Comparison of ENCODE assay signal across 8 cellular contexts in the genomic region with DNA sequence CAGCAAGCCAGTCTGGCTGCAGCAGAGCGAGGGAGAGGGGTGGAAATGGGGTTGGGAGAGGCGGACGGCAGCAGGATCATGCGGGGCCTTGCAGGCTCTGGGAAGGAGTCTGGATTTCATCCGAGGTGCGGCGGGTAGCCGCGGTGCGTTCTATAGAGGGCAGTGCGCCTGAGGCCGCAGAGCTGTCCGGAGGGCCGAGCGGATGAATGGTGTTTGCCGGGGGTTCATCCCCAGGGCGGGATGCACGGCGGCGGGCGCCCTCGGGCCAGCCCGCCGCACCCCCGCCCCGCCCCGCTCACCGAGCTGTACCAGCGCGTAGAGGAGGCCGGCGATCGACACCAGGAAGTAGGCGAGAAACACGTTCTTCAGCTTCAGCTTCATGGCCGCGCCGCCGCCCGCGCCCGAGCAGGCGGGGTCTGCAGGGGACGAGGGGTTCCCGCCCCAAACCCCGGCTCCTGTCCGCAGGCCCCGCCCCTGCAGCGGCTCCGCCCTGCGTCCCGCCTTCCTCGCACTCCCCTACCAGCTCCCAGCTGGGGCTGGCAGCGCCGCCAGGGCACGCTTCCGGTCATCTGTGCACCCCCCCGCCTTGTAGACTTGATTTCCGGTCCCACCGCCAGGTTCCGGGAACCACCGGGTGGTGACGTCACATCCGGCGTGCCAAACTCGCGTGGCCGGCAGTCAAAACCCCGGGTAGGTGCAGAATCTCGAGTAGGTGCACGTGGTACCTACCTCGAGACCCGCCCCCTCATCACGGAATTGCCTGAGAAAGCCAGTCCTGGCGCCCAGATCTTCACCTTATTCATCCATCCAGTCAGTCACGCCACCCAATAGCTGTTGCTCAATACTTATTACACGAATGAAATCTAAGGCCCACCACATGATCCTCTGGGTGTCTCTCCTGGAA. TPM values are rescaled to one million over a fixed set of nuclear protein-coding genes. Genes with fewer than 3 reads are reported as not detected.
DNase-seq lines count a peak whose midpoint lies in the region; ATAC-seq lines count a peak whose summit lies in the region.

A gene (minus strand): TSS at position 420 of the 904 bp plus-strand sequence. CDS start 39 bp downstream, at position 381.

- peaks cover 16% of the 10 kb centered on the region for H3K4me1 ChIP-seq in CD8-positive, alpha-beta memory T cell (ENCODE audit: insufficient read depth, low read length)

- no peaks in the 10 kb centered on the region for H3K9me3 ChIP-seq in CD8-positive, alpha-beta memory T cell (ENCODE audit: low read length)

- no peaks in the 10 kb centered on the region for H3K27me3 ChIP-seq in CD8-positive, alpha-beta memory T cell (ENCODE audit: insufficient read depth, low read length, poor library complexity, severe bottlenecking)

- H3K4me3 Mint-ChIP-seq in CD8-positive, alpha-beta memory T cell = peak within 1 kb of the TSS; percentile 90 to 96 (median 94)

- peaks cover 14% of the 10 kb centered on the region for H3K36me3 ChIP-seq in CD8-positive, alpha-beta memory T cell (ENCODE audit: insufficient read depth, low read length)

- H3K27ac ChIP-seq in CD8-positive, alpha-beta memory T cell (ENCODE audit: low read depth, low read length) = peak within 1 kb of the TSS; percentile 80

- H3K27ac Mint-ChIP-seq in CD8-positive, alpha-beta memory T cell = peak within 1 kb of the TSS; percentile 89 to 100 (median 97)

- POLR2A ChIA-PET in CD8-positive, alpha-beta memory T cell (lab: Charles Lee) = interaction anchor here (0.6 to 3.5 kb wide), 19 partner anchors 10 to 260 kb away, joined by 3 to 34 read pairs (median 5); a partner anchor contains a TSS

- peaks cover 15 to 28% (median 26%) of the 10 kb centered on the region in 3 donors for H3K4me1 Mint-ChIP-seq in CD8-positive, alpha-beta memory T cell

- peak; percentile 92 for ATAC-seq in GM19468 (IDR thresholded peaks at IDR 0.05; ENCODE audit: extremely low read depth, unreplicated experiment)

- no peaks in the 10 kb centered on the region for H3K9me3 Mint-ChIP-seq in CD8-positive, alpha-beta memory T cell

- H3K27me3 Mint-ChIP-seq in CD8-positive, alpha-beta memory T cell = peaks cover 0 to 1% of the 10 kb centered on the region in 2 donors

- CTCF ChIA-PET in CD8-positive, alpha-beta memory T cell (lab: Charles Lee) = interaction anchor here (0.9 to 3.7 kb wide), 16 partner anchors 8 to 81 kb away, joined by 3 to 24 read pairs (median 3); a partner anchor contains a TSS

- DNase-seq in CD8-positive, alpha-beta memory T cell = peak; percentile 95 to 98 (median 97)
- DNase-seq in HS-5 (ENCODE audit: low read depth) = peak; percentile 95
- DNase-seq in NK-92 treated with Interleukin-12 subunit alpha and Interleukin-12 subunit beta, amount 100 ng/mL, for 24 hours (lab: John Stamatoyannopoulos, UW) = peak; percentile 99
- DNase-seq in activated CD8-positive, alpha-beta memory T cell treated with anti-CD3 and anti-CD28 coated beads for 24 hours = peak; percentile 99
- DNase-seq in effector CD8-positive, alpha-beta T cell (lab: John Stamatoyannopoulos, UW) = peak; percentile 92
- DNase-seq in lung microvascular endothelial cell (ENCODE audit: low read depth in 2 of 2) = peak; percentile 93 to 94
- DNase-seq in stimulated activated CD4-positive, alpha-beta T cell treated with anti-CD3 and anti-CD28 coated beads, TNF-alpha, amount 100 ng/mL, for 48 hours (ENCODE audit: low read depth in 3 of 3) = peak; percentile 93 to 95 (median 94)

- peaks cover 0 to 49% (median 3%) of the 10 kb centered on the region in 3 donors for H3K36me3 Mint-ChIP-seq in CD8-positive, alpha-beta memory T cell

- peak within 1 kb of the TSS; percentile 94 for H3K4me3 ChIP-seq in CD8-positive, alpha-beta memory T cell (ENCODE audit: low read length)

RNA-seq across cellular contexts. Expression of the gene that starts here (rescaled TPM):
- total RNA-seq in CD8-positive, alpha-beta memory T cell = 10 to 100 TPM; 67.4 to 68.2 TPM
- 48.9 TPM for polyA plus RNA-seq in CD8-positive, alpha-beta memory T cell
- 12.0 and 15.1 TPM in 2 replicates for total RNA-seq in lung microvascular endothelial cell

Comparison
In these comparisons a context has a peak if more than half of its experiments do, and no peak if none do; other contexts are left out.
1. Peak in every context shown above with its lines: DNase-seq, ATAC-seq, H3K4me3 ChIP-seq and H3K27ac ChIP-seq.